ENCODE assay signal across 8 cellular contexts in the genomic region with DNA sequence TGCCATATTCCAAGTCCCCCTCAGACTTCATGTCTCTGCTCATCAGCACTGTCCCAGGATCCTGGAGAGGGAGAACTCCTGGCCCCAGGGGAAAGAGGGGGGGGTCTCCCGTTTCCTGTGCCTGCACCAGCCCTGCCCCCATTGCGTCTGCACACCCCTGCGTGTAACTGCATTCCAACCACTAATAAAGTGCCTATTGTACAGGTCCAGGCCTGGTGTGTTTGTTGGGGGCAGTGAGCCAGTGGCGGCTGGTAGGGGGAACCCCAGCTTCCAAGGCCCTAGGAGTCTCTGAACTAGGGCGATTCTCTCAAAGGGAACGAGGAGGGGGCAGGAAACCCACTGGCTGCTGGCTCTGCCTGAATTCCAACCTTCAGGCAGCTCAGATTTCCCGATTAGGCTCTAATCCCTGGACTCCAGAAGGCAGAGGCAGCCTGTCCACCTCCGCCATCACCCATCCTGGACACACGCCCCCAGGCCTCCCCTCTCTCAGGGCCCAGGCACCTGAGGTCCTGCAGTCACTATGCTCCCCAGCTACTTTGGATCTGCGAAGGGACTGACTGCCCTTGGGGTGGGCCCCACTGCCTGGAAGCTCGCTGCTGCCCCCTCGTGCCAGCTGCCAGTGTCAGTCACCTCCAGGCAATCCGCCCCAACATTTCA. TPM values are rescaled to one million over a fixed set of nuclear protein-coding genes. Genes with fewer than 3 reads are reported as not detected.
DNase-seq lines count a peak whose midpoint lies in the region; ATAC-seq, FAIRE-seq and TF ChIP-seq lines count a peak whose summit lies in the region.

No MANE protein-coding gene starts in this region.

- H3K27me3 ChIP-seq in bronchial epithelial cell (ENCODE audit: control insufficient read depth, insufficient read depth, low read length): no peaks in the 10 kb centered on the region

- no peak for ATAC-seq in HG02763 (IDR thresholded peaks at IDR 0.05; ENCODE audit: unreplicated experiment)

- FAIRE-seq in GM18507 (lab: Jason Lieb, UNC) (peak; percentile 84), bronchial epithelial cell (lab: Jason Lieb, UNC) (no peak)

- no peak overlapping the region for H3K4me3 ChIP-seq in bronchial epithelial cell (ENCODE audit: low read depth, low read length)

- peaks cover 1% of the 10 kb centered on the region for H3K36me3 ChIP-seq in bronchial epithelial cell (ENCODE audit: control insufficient read depth, insufficient read depth, low read length)

- DNase-seq in A172 (ENCODE audit: low spot score) (peak; percentile 58), GM18507 (ENCODE audit: extremely low spot score, insufficient read length, low read depth) (peak; percentile 79), NCI-H2227 (lab: John Stamatoyannopoulos, UW; ENCODE audit: unreplicated experiment) (peak; percentile 67), bronchial epithelial cell (ENCODE audit: low read depth) (peak; percentile 57), islet precursor cell (peak; percentile 94)
- peak; percentile 64 for DNase-seq in activated CD4-positive, CD25-positive, alpha-beta regulatory T cell treated with anti-CD3 and anti-CD28 coated beads, Interleukin-2, amount 50 U/mL, for 16 hours (ENCODE audit: low read depth, low spot score)
- DNase-seq in stimulated activated CD4-positive, alpha-beta T cell treated with anti-CD3 and anti-CD28 coated beads, Interleukin-15, amount 100 ng/mL, for 48 hours (ENCODE audit: low read depth in 2 of 2): peak; percentile 67 to 77

- TF ChIP-seq CTCF in bronchial epithelial cell (IDR thresholded peaks at IDR 0.05; ENCODE audit: insufficient read depth, low read length, severe bottlenecking): peak; percentile 87

RNA-seq across cellular contexts. Expression of a gene that starts 9.7 kb away (rescaled TPM):
- 171 and 172 TPM in 2 replicates for total RNA-seq in A172 (2014; rRNA removed; shearing (Covaris generic))
- total RNA-seq in bronchial epithelial cell: 85.8 and 97.4 TPM in 2 replicates

RNA-seq across cellular contexts. Expression of a gene that starts 19.1 kb away (rescaled TPM):
- total RNA-seq in A172 (2014; rRNA removed; shearing (Covaris generic)): 54.9 and 327 TPM in 2 replicates
- 18.7 and 36.0 TPM in 2 replicates for total RNA-seq in bronchial epithelial cell

RNA-seq across cellular contexts. Expression of a gene that starts 56.8 kb away (rescaled TPM):
- 43.0 and 48.8 TPM in 2 replicates for total RNA-seq in A172 (2014; rRNA removed; shearing (Covaris generic))
- 18.8 and 32.9 TPM in 2 replicates for total RNA-seq in bronchial epithelial cell

RNA-seq across cellular contexts. Expression of a gene that starts 57.4 kb away (rescaled TPM):
- total RNA-seq in A172 (2014; rRNA removed; shearing (Covaris generic)): 39.4 and 41.9 TPM in 2 replicates
- total RNA-seq in bronchial epithelial cell: 114 and 135 TPM in 2 replicates
